Comparison of ENCODE assay signal across 16 cellular contexts in the genomic region with DNA sequence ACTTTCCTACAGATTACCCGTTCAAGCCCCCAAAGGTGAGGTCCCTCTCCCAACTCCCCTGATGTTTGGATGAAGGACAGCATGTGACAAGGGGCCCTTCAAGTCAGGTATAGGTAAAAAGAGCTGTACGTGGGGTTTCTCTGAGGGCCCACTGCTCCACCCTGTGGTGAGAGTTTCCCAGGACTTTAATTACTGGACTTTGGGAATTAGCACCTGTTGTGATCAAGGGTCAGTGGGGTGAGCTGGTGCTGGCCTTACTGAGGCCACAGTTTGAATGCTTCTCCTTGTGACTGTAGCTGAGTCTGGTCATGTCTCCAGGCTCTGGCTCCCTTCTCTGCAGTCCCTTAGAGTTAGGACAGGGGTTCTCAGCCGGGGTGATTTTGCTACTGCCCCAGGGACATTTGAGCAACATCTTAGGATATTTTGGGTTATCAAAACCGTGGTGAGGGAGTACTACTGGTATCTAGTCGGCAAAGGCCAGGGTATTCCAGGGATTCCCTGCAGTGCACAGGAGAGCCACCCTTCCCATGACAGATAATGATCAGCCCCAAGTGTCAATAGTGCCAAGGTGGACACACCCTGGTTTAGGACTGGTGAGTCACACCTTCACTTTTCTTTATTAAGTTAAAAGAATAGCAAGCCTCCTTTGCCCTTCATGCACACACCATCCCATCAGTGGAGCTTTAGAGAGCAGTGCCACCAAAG. TPM values are rescaled to one million over a fixed set of nuclear protein-coding genes. Genes with fewer than 3 reads are reported as not detected.
A peak's percentile ranks its signal among the peaks of the same experiment; 100 is the strongest.
DNase-seq lines count a peak whose midpoint lies in the region; ATAC-seq, FAIRE-seq and TF ChIP-seq lines count a peak whose summit lies in the region.
"Had no signal": no experiment of that assay in that cellular context is flagged by ENCODE, and none has a peak within 500 bp of the region (broad histone marks: within the 10 kb centered on the region; RNA-seq: fewer than 3 reads in every experiment).

No MANE protein-coding gene starts in this region.

- WGBS in K562 (ENCODE audit: insufficient coverage, low coverage, missing lambda C conversion rate) = 28% methylated on average over 5 of the region's 5 CpGs

- peaks cover 0 to 36% (median 13%) of the 10 kb centered on the region in 5 donors for H3K36me3 Mint-ChIP-seq in naive thymus-derived CD4-positive, alpha-beta T cell

- peak; percentile 40 for FAIRE-seq in K562 (lab: Jason Lieb, UNC)

- intact Hi-C loops in K562 (cut with micrococcal nuclease) = no loop called here
- intact Hi-C loops in naive thymus-derived CD4-positive, alpha-beta T cell (cut with micrococcal nuclease) = no loop called here

- peak; percentile 30 to 51 (median 46); a peak in 5 of 6 replicates for TF ChIP-seq CTCF in K562 (IDR thresholded peaks at IDR 0.05 in 2 of 3, conservative IDR thresholded peaks at IDR 0.05 in 1 of 3; ENCODE audit: insufficient read depth in 2 of 3, low read depth in 1 of 3, low read length in 3 of 3)

- no peaks in the 10 kb centered on the region for H4K20me1 ChIP-seq in K562 (replicated peaks; ENCODE audit: control insufficient read depth, insufficient read depth, low read length)

- DNase-seq in ACHN (peak; percentile 9), HT-29 (ENCODE audit: low spot score) (peak; percentile 53), K562 (ENCODE audit: extremely low read depth in 1 of 4, low spot score in 3 of 4) (peak in 1 of 4 experiments; percentile 30), left lobe of liver (ENCODE audit: low spot score) (peak; percentile 48), SHP77 treated with DMSO at 0.1 percent for 48 hours (lab: John Stamatoyannopoulos, UW) (no peak), NCI-H2196 (lab: John Stamatoyannopoulos, UW; ENCODE audit: unreplicated experiment) (no peak), NCI-H1092 treated with DMSO at 0.1 percent for 48 hours (lab: John Stamatoyannopoulos, UW) (no peak)
- DNase-seq in naive thymus-derived CD4-positive, alpha-beta T cell = no peak
- DNase-seq: activated naive CD8-positive, alpha-beta T cell treated with anti-CD3 and anti-CD28 coated beads for 36 hours; EL; GOT3; midbrain; NCI-H1417; NCI-H510A; stimulated activated naive CD8-positive, alpha-beta T cell treated with anti-CD3 and anti-CD28 coated beads, Interleukin-15, Interleukin-2, amounts not matched to agents 100 U/mL and 50 U/mL, for 24 hours had no signal

- H3K4me3 ChIP-seq in K562 = no peak overlapping the region
- no peak overlapping the region for H3K4me3 ChIP-seq in naive thymus-derived CD4-positive, alpha-beta T cell (ENCODE audit: low read length)

- no peaks in the 10 kb centered on the region for H3K9me3 ChIP-seq in K562 (replicated peaks; ENCODE audit: control insufficient read depth, insufficient read depth, low read depth, low read length)
- H3K9me3 ChIP-seq in naive thymus-derived CD4-positive, alpha-beta T cell (ENCODE audit: control insufficient read depth in 2 of 3, low read length in 3 of 3) = no peaks in the 10 kb centered on the region

- in situ Hi-C loops in ACHN (cut with HindIII; ENCODE audit: low pct_ligation_motif_present, low pct_unique_long_range_greater_than_20kb, low sequenced_read_pairs) = no loop called here
- in situ Hi-C loops in K562 (cut with MboI) = no loop called here

- H3K27me3 Mint-ChIP-seq in naive thymus-derived CD4-positive, alpha-beta T cell = no peaks in the 10 kb centered on the region
- H3K27me3 Mint-ChIP-seq: activated naive CD8-positive, alpha-beta T cell treated with anti-CD3 and anti-CD28 coated beads for 36 hours had no signal

- CTCF ChIA-PET in K562 (lab: Yijun Ruan, JAX; ENCODE audit: low intra/inter-chr PET ratio) = interaction anchor here (0.6 kb wide), 1 partner anchor 10 kb away, joined by 3 read pairs; no protein-coding TSS in a partner anchor
- CTCF ChIA-PET in naive thymus-derived CD4-positive, alpha-beta T cell (lab: Charles Lee) = no interaction called here

- ATAC-seq in K562 = peak; percentile 77
- ATAC-seq in left lobe of liver = peak; percentile 77
- no peak for ATAC-seq in naive thymus-derived CD4-positive, alpha-beta T cell
- ATAC-seq: Right ventricle myocardium inferior; stimulated activated naive CD8-positive, alpha-beta T cell treated with anti-CD3 and anti-CD28 coated beads, Interleukin-15, Interleukin-2, amounts not matched to agents 100 U/mL and 50 U/mL, for 24 hours had no signal

- no peak overlapping the region for H3K4me3 Mint-ChIP-seq in naive thymus-derived CD4-positive, alpha-beta T cell
- H3K4me3 Mint-ChIP-seq: activated naive CD8-positive, alpha-beta T cell treated with anti-CD3 and anti-CD28 coated beads for 36 hours had no signal

- TF ChIP-seq RAD21 in K562 (CRISPR knock-in tag; conservative IDR thresholded peaks at IDR 0.05 in 1 of 2, IDR thresholded peaks at IDR 0.05 in 1 of 2) = peak in 1 of 2 experiments; percentile 60; a peak in 2 of 4 replicates

- no peak for TF ChIP-seq POLR2A in K562 (conservative IDR thresholded peaks at IDR 0.05)

- no peak overlapping the region for H3K4me2 ChIP-seq in K562 (ENCODE audit: insufficient read depth, low read length)

- POLR2A ChIA-PET in K562 (lab: Yijun Ruan, JAX) = interaction anchor here (0.6 to 1.6 kb wide), 5 partner anchors 9 to 406 kb away, joined by 3 to 6 read pairs (median 4); partner anchors contain the start of gene UBE2D4
- POLR2A ChIA-PET in naive thymus-derived CD4-positive, alpha-beta T cell (lab: Charles Lee) = interaction anchor here (1.2 kb wide), 1 partner anchor 16 kb away, joined by 4 read pairs; the partner anchor contains the start of gene UBE2D4

- peaks cover 0 to 5% (median 0%) of the 10 kb centered on the region in 11 donors for H3K9me3 Mint-ChIP-seq in naive thymus-derived CD4-positive, alpha-beta T cell
- H3K9me3 Mint-ChIP-seq: activated naive CD8-positive, alpha-beta T cell treated with anti-CD3 and anti-CD28 coated beads for 36 hours had no signal

- TF ChIP-seq EP300 in K562 (IDR thresholded peaks at IDR 0.05; ENCODE audit: low read length) = no peak

- H3K9me1 ChIP-seq in K562 (ENCODE audit: control insufficient read depth, insufficient read depth, low read length) = no peaks in the 10 kb centered on the region

- BruUV-seq in K562 (replicated peaks; lab: Mats Ljungman, UMichigan) = no TSS peak

- no peak overlapping the region for H2AFZ ChIP-seq in K562 (ENCODE audit: low read depth, low read length)

- H3K27ac ChIP-seq in K562 (ENCODE audit: extremely low read depth, low read depth, low read length) = no peak overlapping the region
- H3K27ac ChIP-seq in naive thymus-derived CD4-positive, alpha-beta T cell (ENCODE audit: low read depth, low read length) = no peak overlapping the region

- H3K4me1 Mint-ChIP-seq in naive thymus-derived CD4-positive, alpha-beta T cell = peaks cover 0 to 6% (median 0%) of the 10 kb centered on the region in 7 donors
- H3K4me1 Mint-ChIP-seq: activated naive CD8-positive, alpha-beta T cell treated with anti-CD3 and anti-CD28 coated beads for 36 hours had no signal

- no peaks in the 10 kb centered on the region for H3K27me3 ChIP-seq in K562 (ENCODE audit: control insufficient read depth in 2 of 2, insufficient read depth in 2 of 2, low read length in 2 of 2)
- no peaks in the 10 kb centered on the region for H3K27me3 ChIP-seq in naive thymus-derived CD4-positive, alpha-beta T cell (ENCODE audit: control insufficient read depth in 2 of 2, insufficient read depth in 2 of 2, low read length in 2 of 2)

- peak overlapping the region in 1 of 2 experiments; percentile 87; a peak in 2 of 4 replicates for H3K9ac ChIP-seq in K562 (ENCODE audit: insufficient read depth in 1 of 2, low read depth in 2 of 2, low read length in 2 of 2)

- no peaks in the 10 kb centered on the region; a peak in 1 of 5 replicates for H3K4me1 ChIP-seq in K562 (replicated peaks in 1 of 2; ENCODE audit: control insufficient read depth in 2 of 2, insufficient read depth in 2 of 2, low read length in 2 of 2)
- H3K4me1 ChIP-seq in naive thymus-derived CD4-positive, alpha-beta T cell (ENCODE audit: control insufficient read depth in 2 of 2, insufficient read depth in 2 of 2, low read length in 2 of 2) = no peaks in the 10 kb centered on the region

- no peaks in the 10 kb centered on the region for H3K79me2 ChIP-seq in K562 (ENCODE audit: control insufficient read depth, insufficient read depth, low read length)

- peak overlapping the region in 2 of 9 donors; percentile 17 to 65 for H3K27ac Mint-ChIP-seq in naive thymus-derived CD4-positive, alpha-beta T cell
- H3K27ac Mint-ChIP-seq: activated naive CD8-positive, alpha-beta T cell treated with anti-CD3 and anti-CD28 coated beads for 36 hours had no signal

- H3K36me3 ChIP-seq in K562 (ENCODE audit: control insufficient read depth, insufficient read depth, low read length) = no peaks in the 10 kb centered on the region
- peaks cover 0 to 20% (median 0%) of the 10 kb centered on the region in 3 experiments for H3K36me3 ChIP-seq in naive thymus-derived CD4-positive, alpha-beta T cell (ENCODE audit: control insufficient read depth in 2 of 3, insufficient read depth in 3 of 3, low read length in 3 of 3)

RNA-seq across cellular contexts. Expression of gene UBE2D4, which starts 16.9 kb away (rescaled TPM):
- total RNA-seq in HT-29 (2014; rRNA removed; shearing (Covaris generic)) = 16.8 and 21.0 TPM in 2 replicates
- total RNA-seq in K562 (2011; cell fraction: chromatin; rRNA removed; ENCODE audit: low replicate concordance) = 5.1 and 8.4 TPM in 2 replicates
- total RNA-seq in K562 (2011; cell fraction: nucleolus; rRNA removed) = 3.8 and 4.3 TPM in 2 replicates
- total RNA-seq in K562 (2011; cell fraction: nucleoplasm; rRNA removed) = 4.6 and 7.3 TPM in 2 replicates
- total RNA-seq in K562 (2014; rRNA removed) (4.5 and 9.1 TPM in 2 replicates), K562 (2014; rRNA removed; fragmentation: Illumina TruSeq; extraction: Trizol) (6.4 and 6.9 TPM in 2 replicates), K562 (2015; rRNA removed; fragmentation: Illumina TruSeq; extraction: Trizol) (7.0 and 8.3 TPM in 2 replicates), K562 (2021) (10.2 and 11.7 TPM in 2 replicates), left lobe of liver (17.7 TPM)
- polyA plus RNA-seq in K562 (2011; rRNA removed) (14.3 and 17.4 TPM in 2 replicates), K562 (2014; fragmentation: Illumina TruSeq; extraction: Trizol) (12.0 and 16.2 TPM in 2 replicates), K562 (2014; fragmentation: Nextera tagmentation; extraction: Ambion mirVana) (1 to 10 TPM; 3.3 to 4.7 TPM), K562 (2014; rRNA removed) (7.5 and 9.0 TPM in 2 replicates)
- 24.0 and 24.2 TPM in 2 replicates for polyA plus RNA-seq in K562 (2011; cell fraction: cytosol; rRNA removed)
- 9.4 and 10.3 TPM in 2 replicates for polyA plus RNA-seq in K562 (2011; cell fraction: nucleus; rRNA removed)
- 10.5 and 13.2 TPM in 2 replicates for polyA plus RNA-seq in K562 (2012)
- 14.8 and 20.1 TPM in 2 replicates for polyA minus RNA-seq in K562 (2011; rRNA and poly(A)+ RNA removed)
- 7.6 and 11.1 TPM in 2 replicates for polyA minus RNA-seq in K562 (2011; cell fraction: cytosol; rRNA and poly(A)+ RNA removed)
- polyA minus RNA-seq in K562 (2011; cell fraction: nucleus; rRNA and poly(A)+ RNA removed) = 1.3 and 4.7 TPM in 2 replicates
- total RNA-seq in naive thymus-derived CD4-positive, alpha-beta T cell = 10 to 100 TPM in 2 of 5 experiments, 1 to 10 TPM in 3; 6.3 to 13.9 (median 9.6) TPM
- polyA plus RNA-seq in naive thymus-derived CD4-positive, alpha-beta T cell = 10 to 100 TPM; 13.4 to 15.9 TPM

RNA-seq across cellular contexts. Expression of gene URGCP, which starts 36.8 kb away (rescaled TPM):
- total RNA-seq in HT-29 (2014; rRNA removed; shearing (Covaris generic)) = 29.3 and 32.9 TPM in 2 replicates
- 23.3 and 33.1 TPM in 2 replicates for total RNA-seq in K562 (2011; cell fraction: chromatin; rRNA removed; ENCODE audit: low replicate concordance)
- total RNA-seq in K562 (2011; cell fraction: nucleolus; rRNA removed) = 21.2 and 24.7 TPM in 2 replicates
- total RNA-seq in K562 (2011; cell fraction: nucleoplasm; rRNA removed) = 19.4 and 24.6 TPM in 2 replicates
- total RNA-seq in K562 (2014; rRNA removed) (17.0 and 18.4 TPM in 2 replicates), K562 (2014; rRNA removed; fragmentation: Illumina TruSeq; extraction: Trizol) (9.7 and 10.3 TPM in 2 replicates), K562 (2015; rRNA removed; fragmentation: Illumina TruSeq; extraction: Trizol) (12.4 and 14.2 TPM in 2 replicates), K562 (2021) (15.6 and 18.7 TPM in 2 replicates), left lobe of liver (18.0 TPM)
- polyA plus RNA-seq in K562 (2011; rRNA removed) (14.9 and 15.6 TPM in 2 replicates), K562 (2014; fragmentation: Illumina TruSeq; extraction: Trizol) (14.8 and 25.8 TPM in 2 replicates), K562 (2014; fragmentation: Nextera tagmentation; extraction: Ambion mirVana) (1 to 10 TPM; 1.7 to 3.8 TPM), K562 (2014; rRNA removed) (10.7 and 12.5 TPM in 2 replicates)
- polyA plus RNA-seq in K562 (2011; cell fraction: cytosol; rRNA removed) = 11.3 and 12.8 TPM in 2 replicates
- polyA plus RNA-seq in K562 (2011; cell fraction: nucleus; rRNA removed) = 19.8 and 22.6 TPM in 2 replicates
- polyA plus RNA-seq in K562 (2012) = 12.3 and 14.9 TPM in 2 replicates
- polyA minus RNA-seq in K562 (2011; rRNA and poly(A)+ RNA removed) = 16.6 and 18.6 TPM in 2 replicates
- 9.7 and 11.0 TPM in 2 replicates for polyA minus RNA-seq in K562 (2011; cell fraction: cytosol; rRNA and poly(A)+ RNA removed)
- polyA minus RNA-seq in K562 (2011; cell fraction: nucleus; rRNA and poly(A)+ RNA removed) = 7.9 and 9.0 TPM in 2 replicates
- total RNA-seq in naive thymus-derived CD4-positive, alpha-beta T cell = 10 to 100 TPM; 20.0 to 33.7 (median 26.8) TPM
- 10 to 100 TPM; 22.0 to 40.6 TPM for polyA plus RNA-seq in naive thymus-derived CD4-positive, alpha-beta T cell

RNA-seq across cellular contexts. Expression of gene SPDYE1, which starts 54.5 kb away (rescaled TPM):
- not detected in 2 replicates for total RNA-seq in HT-29 (2014; rRNA removed; shearing (Covaris generic))
- total RNA-seq in K562 (2011; cell fraction: chromatin; rRNA removed; ENCODE audit: low replicate concordance) = 0.65 TPM in 1 of 2 replicates, not detected in the other
- not detected in 2 replicates for total RNA-seq in K562 (2011; cell fraction: nucleolus; rRNA removed)
- not detected in 2 replicates for total RNA-seq in K562 (2011; cell fraction: nucleoplasm; rRNA removed)
- total RNA-seq in K562 (2014; rRNA removed) (not detected in 2 replicates), K562 (2014; rRNA removed; fragmentation: Illumina TruSeq; extraction: Trizol) (not detected in 2 replicates), K562 (2015; rRNA removed; fragmentation: Illumina TruSeq; extraction: Trizol) (not detected in 2 replicates), K562 (2021) (not detected in 2 replicates), left lobe of liver (not detected)
- polyA plus RNA-seq in K562 (2011; rRNA removed) (not detected in 2 replicates), K562 (2014; fragmentation: Illumina TruSeq; extraction: Trizol) (not detected in 2 replicates), K562 (2014; fragmentation: Nextera tagmentation; extraction: Ambion mirVana) (under 1 TPM; 0.04 to 0.10 TPM), K562 (2014; rRNA removed) (not detected in 2 replicates)
- polyA plus RNA-seq in K562 (2011; cell fraction: cytosol; rRNA removed) = not detected in 2 replicates
- polyA plus RNA-seq in K562 (2011; cell fraction: nucleus; rRNA removed) = not detected in 2 replicates
- 0.13 and 0.18 TPM in 2 replicates for polyA plus RNA-seq in K562 (2012)
- polyA minus RNA-seq in K562 (2011; rRNA and poly(A)+ RNA removed) = not detected in 2 replicates
- polyA minus RNA-seq in K562 (2011; cell fraction: cytosol; rRNA and poly(A)+ RNA removed) = not detected in 2 replicates
- polyA minus RNA-seq in K562 (2011; cell fraction: nucleus; rRNA and poly(A)+ RNA removed) = not detected in 2 replicates
- under 1 TPM in 2 of 5 experiments, not detected in 3; 0.19 to 0.30 TPM for total RNA-seq in naive thymus-derived CD4-positive, alpha-beta T cell
- polyA plus RNA-seq in naive thymus-derived CD4-positive, alpha-beta T cell = under 1 TPM; 0.07 to 0.21 TPM
- total RNA-seq: activated naive CD8-positive, alpha-beta T cell treated with anti-CD3 and anti-CD28 coated beads for 36 hours; Right ventricle myocardium inferior had no signal

Comparison
In these comparisons a context has a peak if more than half of its experiments do, and no peak if none do; other contexts are left out.
1. DNase-seq: peak in ACHN (single experiment), HT-29 (single experiment) and left lobe of liver (single experiment); none in SHP77 treated with DMSO at 0.1 percent for 48 hours (single experiment), NCI-H2196 (single experiment), naive thymus-derived CD4-positive, alpha-beta T cell (0 of 9) and NCI-H1092 treated with DMSO at 0.1 percent for 48 hours (single experiment).